ENCODE assay signal across 15 cellular contexts in genomic region chr5:61525573-61526142, GRCh38.
DNase-seq lines count a peak whose midpoint lies in the region; ATAC-seq, FAIRE-seq and TF ChIP-seq lines count a peak whose summit lies in the region.
"Had no signal": no experiment of that assay in that cellular context is flagged by ENCODE, and none has a peak within 500 bp of the region (broad histone marks: within the 10 kb centered on the region; RNA-seq: fewer than 3 reads in every experiment).

No MANE protein-coding gene starts in this region.

- H3K4me2 ChIP-seq in A549: no peak overlapping the region
- no peak overlapping the region for H3K4me2 ChIP-seq in mesendoderm (ENCODE audit: low read length)

- POLR2A ChIA-PET in A549 (lab: Yijun Ruan, JAX): no interaction called here

- H3K56ac ChIP-seq in mesendoderm (ENCODE audit: low read length): no peak overlapping the region

- no peak overlapping the region for H2BK15ac ChIP-seq in mesendoderm (replicated peaks; ENCODE audit: low read depth)

- no peak for TF ChIP-seq POLR2A in A549 (IDR thresholded peaks at IDR 0.05; ENCODE audit: low read length)

- peak overlapping the region; percentile 45 for H3K27ac Mint-ChIP-seq in chondrocyte (ENCODE audit: unreplicated experiment)
- H3K27ac Mint-ChIP-seq in activated T-cell treated with anti-CD3 and anti-CD28 coated beads, Interleukin-2, amount 50 U/mL, for 72 hours: no peak overlapping the region

- no peak overlapping the region for H3K4ac ChIP-seq in mesendoderm (ENCODE audit: low read depth, low read length)

- H3K23ac ChIP-seq in mesendoderm (ENCODE audit: low read length): no peak overlapping the region

- H3K4me3 Mint-ChIP-seq in chondrocyte (ENCODE audit: unreplicated experiment): no peak overlapping the region
- H3K4me3 Mint-ChIP-seq in activated T-cell treated with anti-CD3 and anti-CD28 coated beads, Interleukin-2, amount 50 U/mL, for 72 hours: no peak overlapping the region

- 98% methylated on average over 11 of the region's 11 CpGs for WGBS in A549 (ENCODE audit: missing lambda C conversion rate)
- WGBS in mesendoderm (ENCODE audit: extremely low coverage, insufficient coverage, low lambda C conversion rate): no CpG with 5 or more reads among the region's 11 CpGs

- no peaks in the 10 kb centered on the region for H3K79me2 ChIP-seq in mesendoderm (ENCODE audit: control insufficient read depth, insufficient read depth, low read length)

- no peak for TF ChIP-seq RAD21 in A549 (conservative IDR thresholded peaks at IDR 0.05 in 1 of 2, IDR thresholded peaks at IDR 0.05 in 1 of 2)

- CTCF ChIA-PET in A549 (lab: Yijun Ruan, JAX): interaction anchor here (0.8 to 1.3 kb wide), 3 partner anchors 10 to 100 kb away, joined by 3 read pairs; no protein-coding TSS in a partner anchor

- H3K9me3 Mint-ChIP-seq in chondrocyte (ENCODE audit: low read depth): no peaks in the 10 kb centered on the region
- no peaks in the 10 kb centered on the region for H3K9me3 Mint-ChIP-seq in activated T-cell treated with anti-CD3 and anti-CD28 coated beads, Interleukin-2, amount 50 U/mL, for 72 hours

- H3K4me3 ChIP-seq in A549 (no peak overlapping the region), mesendoderm (ENCODE audit: low read length) (no peak overlapping the region)
- H3K4me3 ChIP-seq: GM23248, Peyer's patch, tibial artery had no signal

- H3K27me3 ChIP-seq in mesendoderm (ENCODE audit: insufficient read depth, low read length, poor library complexity): no peaks in the 10 kb centered on the region
- H3K27me3 ChIP-seq: neutrophil, Peyer's patch, tibial artery had no signal

- H3K27ac ChIP-seq in A549 (no peak overlapping the region), mesendoderm (ENCODE audit: low read depth, low read length) (no peak overlapping the region)
- H3K27ac ChIP-seq: GM23248, neutrophil, Peyer's patch, tibial artery had no signal

- H2BK120ac ChIP-seq in mesendoderm (ENCODE audit: low read depth, low read length): no peak overlapping the region

- peaks cover 18% of the 10 kb centered on the region for H3K36me3 Mint-ChIP-seq in chondrocyte (ENCODE audit: low read depth)
- peaks cover 3 to 13% of the 10 kb centered on the region in 2 donors for H3K36me3 Mint-ChIP-seq in activated T-cell treated with anti-CD3 and anti-CD28 coated beads, Interleukin-2, amount 50 U/mL, for 72 hours (ENCODE audit: insufficient read depth in 2 of 2)

- no peak for FAIRE-seq in A549 (lab: Jason Lieb, UNC)

- no peak overlapping the region for H4K5ac ChIP-seq in mesendoderm (ENCODE audit: low read length)

- H3K9me3 ChIP-seq in A549: no peaks in the 10 kb centered on the region
- H3K9me3 ChIP-seq: neutrophil, Peyer's patch, tibial artery had no signal

- H4K8ac ChIP-seq in mesendoderm (ENCODE audit: low read depth, low read length): no peak overlapping the region

- no peak overlapping the region for H3K18ac ChIP-seq in mesendoderm (ENCODE audit: low read length)

- no peaks in the 10 kb centered on the region for H3K36me3 ChIP-seq in mesendoderm (ENCODE audit: control insufficient read depth, insufficient read depth, low read length)

- TF ChIP-seq CTCF in A549 (IDR thresholded peaks at IDR 0.05) (no peak), chondrocyte (IDR thresholded peaks at IDR 0.05) (no peak)

- no peak for TF ChIP-seq EP300 in A549 (IDR thresholded peaks at IDR 0.05)

- H3K4me1 ChIP-seq in A549: no peaks in the 10 kb centered on the region; the same call in 2 of the 3 replicates
- H3K4me1 ChIP-seq in mesendoderm (ENCODE audit: control insufficient read depth, low read depth, low read length): no peaks in the 10 kb centered on the region
- H3K4me1 ChIP-seq: Peyer's patch had no signal

- peaks cover 1% of the 10 kb centered on the region for H3K79me1 ChIP-seq in mesendoderm (ENCODE audit: low read length)

- no peak overlapping the region for H2AK5ac ChIP-seq in mesendoderm (ENCODE audit: low read length)

- DNase-seq in A549 (ENCODE audit: low read depth in 1 of 2, low spot score in 1 of 2): no peak
- DNase-seq in NCI-H748 treated with DMSO at 0.1 percent for 48 hours (lab: John Stamatoyannopoulos, UW): peak; percentile 22
- DNase-seq in chondrocyte (ENCODE audit: low spot score): peak; percentile 43
- peak; percentile 30 for DNase-seq in mesendoderm
- DNase-seq in activated T-cell treated with anti-CD3 and anti-CD28 coated beads, Interleukin-2, amount 50 U/mL, for 1 hour: no peak
- no peak for DNase-seq in activated T-cell treated with anti-CD3 and anti-CD28 coated beads, Interleukin-2, amount 50 U/mL, for 72 hours
- DNase-seq: activated gamma-delta T cell treated with Interleukin-2 at 50 U/mL for 16 hours, GM23248, NCI-H2081 treated with DMSO at 0.1 percent for 48 hours, NCI-H526 treated with DMSO at 0.1 percent for 48 hours, Peyer's patch, tibial artery had no signal

- no peak overlapping the region for H2BK5ac ChIP-seq in mesendoderm (ENCODE audit: low read length)

- peaks cover 20% of the 10 kb centered on the region for H3K4me1 Mint-ChIP-seq in chondrocyte (ENCODE audit: low read depth)
- H3K4me1 Mint-ChIP-seq in activated T-cell treated with anti-CD3 and anti-CD28 coated beads, Interleukin-2, amount 50 U/mL, for 72 hours (ENCODE audit: low read depth): no peaks in the 10 kb centered on the region

- H3K9ac ChIP-seq in mesendoderm (ENCODE audit: low read length): no peak overlapping the region
- H3K9ac ChIP-seq: GM23248 had no signal

- ATAC-seq in A549 (no peak; a peak in 1 of 6 replicates), HG03354 (IDR thresholded peaks at IDR 0.05; ENCODE audit: poor library complexity, severe bottlenecking, unreplicated experiment) (no peak), HG03432 (IDR thresholded peaks at IDR 0.05; ENCODE audit: unreplicated experiment) (no peak)
- no peak for ATAC-seq in activated T-cell treated with anti-CD3 and anti-CD28 coated beads, Interleukin-2, amount 50 U/mL, for 72 hours (replicated peaks in 1 of 2)

- no peaks in the 10 kb centered on the region for H3K27me3 Mint-ChIP-seq in chondrocyte (ENCODE audit: low read depth)
- H3K27me3 Mint-ChIP-seq in activated T-cell treated with anti-CD3 and anti-CD28 coated beads, Interleukin-2, amount 50 U/mL, for 72 hours (ENCODE audit: low read depth): no peaks in the 10 kb centered on the region

TF ChIP-seq in A549, 52 proteins besides CTCF, POLR2A, EP300 and RAD21:
- TF ChIP-seq RFX5 (IDR thresholded peaks at IDR 0.05) (no peak), HDAC2 (IDR thresholded peaks at IDR 0.05) (no peak), MAFK (IDR thresholded peaks at IDR 0.05; ENCODE audit: partially characterized antibody) (peak; percentile 75), SREBF2 (IDR thresholded peaks at IDR 0.05) (no peak)

Comparison
In these comparisons a context has a peak if more than half of its experiments do, and no peak if none do; other contexts are left out.
1. DNase-seq: peak in NCI-H748 treated with DMSO at 0.1 percent for 48 hours (single experiment), chondrocyte (single experiment) and mesendoderm (single experiment); none in A549 (0 of 2), activated T-cell treated with anti-CD3 and anti-CD28 coated beads, Interleukin-2, amount 50 U/mL, for 1 hour (single experiment) and activated T-cell treated with anti-CD3 and anti-CD28 coated beads, Interleukin-2, amount 50 U/mL, for 72 hours (0 of 2).